ENCODE assay signal across 17 cellular contexts in the genomic region with DNA sequence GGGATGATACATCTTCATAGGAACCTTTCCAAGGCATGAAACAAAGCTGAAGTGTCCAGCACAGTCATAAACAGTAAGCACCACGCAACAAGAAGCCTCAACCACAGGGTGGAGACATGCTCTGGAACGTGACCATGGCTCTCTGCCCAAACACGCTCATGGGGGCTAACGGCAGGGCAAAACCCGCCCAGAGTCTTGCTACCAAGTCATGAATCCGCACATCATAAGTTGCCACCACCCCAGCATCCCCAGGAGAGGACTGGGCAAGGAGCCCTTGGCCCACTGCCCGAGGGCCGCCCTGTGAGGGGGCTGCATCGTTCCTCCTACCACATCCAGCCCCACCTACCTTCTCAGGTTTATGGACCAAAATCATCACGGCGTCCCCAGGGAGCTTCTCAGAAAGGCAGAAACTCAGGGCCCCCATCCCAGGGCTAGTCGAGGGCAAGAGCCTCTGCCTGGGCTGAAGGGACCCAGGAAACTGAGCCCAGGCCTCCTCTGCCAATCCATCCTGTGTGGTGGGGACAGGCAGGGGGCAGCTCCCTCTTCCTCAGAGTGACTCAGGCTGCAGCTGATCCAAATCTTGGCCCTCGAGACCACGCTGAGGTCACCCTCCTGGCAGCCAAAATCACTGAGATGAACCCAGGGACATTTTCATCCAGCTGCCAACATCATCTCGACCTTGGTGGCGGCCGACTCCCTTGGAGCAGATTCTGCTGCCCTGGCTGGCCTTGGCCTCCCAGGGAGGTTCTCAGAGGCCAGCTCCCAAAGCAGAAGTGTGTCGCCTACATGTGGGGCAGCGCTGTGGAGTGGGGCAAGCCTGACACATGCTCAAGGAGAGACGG. TPM values are rescaled to one million over a fixed set of nuclear protein-coding genes. Genes with fewer than 3 reads are reported as not detected.
DNase-seq lines count a peak whose midpoint lies in the region; ATAC-seq and TF ChIP-seq lines count a peak whose summit lies in the region.
"Had no signal": no experiment of that assay in that cellular context is flagged by ENCODE, and none has a peak within 500 bp of the region (broad histone marks: within the 10 kb centered on the region; RNA-seq: fewer than 3 reads in every experiment).

No MANE protein-coding gene starts in this region.

- H3K9me3 ChIP-seq in Loucy (ENCODE audit: insufficient read depth, low read depth, low read length): no peaks in the 10 kb centered on the region
- no peaks in the 10 kb centered on the region for H3K9me3 ChIP-seq in neural progenitor cell (ENCODE audit: low read depth)
- H3K9me3 ChIP-seq: BLaER1, esophagus muscularis mucosa had no signal

- no peaks in the 10 kb centered on the region for H3K4me1 ChIP-seq in Loucy (ENCODE audit: insufficient read depth, low read length, poor library complexity, severe bottlenecking)
- H3K4me1 ChIP-seq in neural progenitor cell: peaks cover 13% of the 10 kb centered on the region

- H3K4me1 Mint-ChIP-seq in neural progenitor cell: peaks cover 13% of the 10 kb centered on the region

- CTCF ChIA-PET in BJ (lab: Yijun Ruan, JAX): interaction anchor here (0.6 to 2.0 kb wide), 5 partner anchors 15 to 1158 kb away, joined by 3 to 4 read pairs (median 3); no protein-coding TSS in a partner anchor

- no peak for DNase-seq in BJ (ENCODE audit: low read depth)
- DNase-seq in epithelial cell of prostate (ENCODE audit: low read depth, low spot score): peak; percentile 24
- DNase-seq in neural progenitor cell (ENCODE audit: low spot score): no peak
- no peak for DNase-seq in activated effector memory CD4-positive, alpha-beta T cell treated with Interleukin-2 at 50 U/mL for 16 hours
- no peak for DNase-seq in activated CD4-positive, alpha-beta T cell treated with anti-CD3 and anti-CD28 coated beads for 1 hour
- DNase-seq: activated T-cell treated with anti-CD3 and anti-CD28 coated beads, Interleukin-2, amount 50 U/mL, for 72 hours; islet precursor cell; NCI-H1694; occipital lobe; stimulated activated CD4-positive, alpha-beta T cell treated with anti-CD3 and anti-CD28 coated beads, Interleukin-2, amount 100 ng/mL, for 24 hours had no signal

- H3K27me3 ChIP-seq in BJ (ENCODE audit: control insufficient read depth, insufficient read depth, low read length): peaks cover 2% of the 10 kb centered on the region
- no peaks in the 10 kb centered on the region for H3K27me3 ChIP-seq in Loucy (ENCODE audit: insufficient read depth, low read length, poor library complexity, severe bottlenecking)
- no peaks in the 10 kb centered on the region for H3K27me3 ChIP-seq in neural progenitor cell
- H3K27me3 ChIP-seq: BLaER1, esophagus muscularis mucosa had no signal

- no peak overlapping the region for H3K4me3 Mint-ChIP-seq in neural progenitor cell
- H3K4me3 Mint-ChIP-seq: activated T-cell treated with anti-CD3 and anti-CD28 coated beads, Interleukin-2, amount 50 U/mL, for 72 hours; stimulated activated naive CD8-positive, alpha-beta T cell treated with anti-CD3 and anti-CD28 coated beads, Interleukin-15, Interleukin-2, amounts not matched to agents 100 ng/mL and 50 ng/mL, for 24 hours had no signal

- H3K4me3 ChIP-seq in BJ (ENCODE audit: low read depth, low read length) (no peak overlapping the region), Loucy (ENCODE audit: low read length, poor library complexity, severe bottlenecking) (no peak overlapping the region), neural progenitor cell (no peak overlapping the region)
- H3K4me3 ChIP-seq: BLaER1, esophagus muscularis mucosa had no signal

- TF ChIP-seq CTCF in BJ (IDR thresholded peaks at IDR 0.05; ENCODE audit: insufficient read depth, low read depth, low read length): 0 out of 2 replicates have a peak, but pooled peaks have one; percentile 21
- peak; percentile 62 for TF ChIP-seq CTCF in Loucy (conservative IDR thresholded peaks at IDR 0.05; ENCODE audit: low read length)
- no peak for TF ChIP-seq CTCF in neural progenitor cell (IDR thresholded peaks at IDR 0.05)

- POLR2A ChIA-PET in BJ (lab: Charles Lee): no interaction called here

- ATAC-seq in HG03039 (IDR thresholded peaks at IDR 0.05; ENCODE audit: unreplicated experiment) (no peak), HG03432 (IDR thresholded peaks at IDR 0.05; ENCODE audit: unreplicated experiment) (no peak)
- ATAC-seq: activated T-cell treated with anti-CD3 and anti-CD28 coated beads, Interleukin-2, amount 50 U/mL, for 72 hours had no signal

- no peaks in the 10 kb centered on the region for H3K9me3 Mint-ChIP-seq in neural progenitor cell
- H3K9me3 Mint-ChIP-seq: activated T-cell treated with anti-CD3 and anti-CD28 coated beads, Interleukin-2, amount 50 U/mL, for 72 hours; stimulated activated naive CD8-positive, alpha-beta T cell treated with anti-CD3 and anti-CD28 coated beads, Interleukin-15, Interleukin-2, amounts not matched to agents 100 ng/mL and 50 ng/mL, for 24 hours had no signal

- H3K79me2 ChIP-seq in Loucy (ENCODE audit: insufficient read depth, low read length): no peaks in the 10 kb centered on the region
- H3K79me2 ChIP-seq in neural progenitor cell (ENCODE audit: low read depth): no peaks in the 10 kb centered on the region

- H3K27me3 Mint-ChIP-seq in neural progenitor cell (ENCODE audit: insufficient read depth, low read depth): peaks cover 4% of the 10 kb centered on the region

- H3K4me2 ChIP-seq in Loucy (ENCODE audit: low read depth, low read length, poor library complexity, severe bottlenecking) (no peak overlapping the region), neural progenitor cell (peak overlapping the region; percentile 40)
- H3K4me2 ChIP-seq: BLaER1 had no signal

- H3K9ac ChIP-seq in Loucy (ENCODE audit: low read depth, low read length, poor library complexity, severe bottlenecking) (no peak overlapping the region), neural progenitor cell (no peak overlapping the region)
- H3K9ac ChIP-seq: BLaER1 had no signal

- H4K20me1 ChIP-seq in Loucy (ENCODE audit: insufficient read depth, low read length, poor library complexity, severe bottlenecking) (no peaks in the 10 kb centered on the region), neural progenitor cell (ENCODE audit: low read depth) (peaks cover 21% of the 10 kb centered on the region)
- H4K20me1 ChIP-seq: BLaER1 had no signal

- H3K27ac ChIP-seq in epithelial cell of prostate (no peak overlapping the region), neural progenitor cell (no peak overlapping the region)
- H3K27ac ChIP-seq: BLaER1, esophagus muscularis mucosa had no signal

- H3K36me3 Mint-ChIP-seq in neural progenitor cell: peaks cover 26% of the 10 kb centered on the region

- peak overlapping the region; percentile 50 for H3K27ac Mint-ChIP-seq in neural progenitor cell
- H3K27ac Mint-ChIP-seq: activated T-cell treated with anti-CD3 and anti-CD28 coated beads, Interleukin-2, amount 50 U/mL, for 72 hours; stimulated activated naive CD8-positive, alpha-beta T cell treated with anti-CD3 and anti-CD28 coated beads, Interleukin-15, Interleukin-2, amounts not matched to agents 100 ng/mL and 50 ng/mL, for 24 hours had no signal

- no peak overlapping the region for H2AFZ ChIP-seq in Loucy (ENCODE audit: low read length)
- no peak overlapping the region for H2AFZ ChIP-seq in neural progenitor cell (replicated peaks)

- no peaks in the 10 kb centered on the region for H3K9me2 ChIP-seq in Loucy (replicated peaks; ENCODE audit: low read depth, low read length)

- H3K36me3 ChIP-seq in BJ (ENCODE audit: control insufficient read depth, insufficient read depth, low read length) (no peaks in the 10 kb centered on the region), Loucy (ENCODE audit: insufficient read depth, low read length) (no peaks in the 10 kb centered on the region), neural progenitor cell (no peaks in the 10 kb centered on the region)
- H3K36me3 ChIP-seq: BLaER1, esophagus muscularis mucosa had no signal

- H3F3A ChIP-seq in Loucy (ENCODE audit: low read depth) (no peaks in the 10 kb centered on the region), neural progenitor cell (ENCODE audit: low read depth) (peaks cover 10% of the 10 kb centered on the region)

RNA-seq across cellular contexts. Expression of a gene that starts 42.6 kb away (rescaled TPM):
- polyA plus RNA-seq in BJ (2011; rRNA removed): not detected in 2 replicates
- polyA minus RNA-seq in BJ (2011; rRNA and poly(A)+ RNA removed): not detected in 2 replicates
- total RNA-seq in neural progenitor cell (ENCODE audit: low replicate concordance): 11.2 and 31.1 TPM in 2 replicates
- total RNA-seq: bronchial epithelial cell had no signal
